1 cellular context compared by ENCODE assay signal in the genomic region with DNA sequence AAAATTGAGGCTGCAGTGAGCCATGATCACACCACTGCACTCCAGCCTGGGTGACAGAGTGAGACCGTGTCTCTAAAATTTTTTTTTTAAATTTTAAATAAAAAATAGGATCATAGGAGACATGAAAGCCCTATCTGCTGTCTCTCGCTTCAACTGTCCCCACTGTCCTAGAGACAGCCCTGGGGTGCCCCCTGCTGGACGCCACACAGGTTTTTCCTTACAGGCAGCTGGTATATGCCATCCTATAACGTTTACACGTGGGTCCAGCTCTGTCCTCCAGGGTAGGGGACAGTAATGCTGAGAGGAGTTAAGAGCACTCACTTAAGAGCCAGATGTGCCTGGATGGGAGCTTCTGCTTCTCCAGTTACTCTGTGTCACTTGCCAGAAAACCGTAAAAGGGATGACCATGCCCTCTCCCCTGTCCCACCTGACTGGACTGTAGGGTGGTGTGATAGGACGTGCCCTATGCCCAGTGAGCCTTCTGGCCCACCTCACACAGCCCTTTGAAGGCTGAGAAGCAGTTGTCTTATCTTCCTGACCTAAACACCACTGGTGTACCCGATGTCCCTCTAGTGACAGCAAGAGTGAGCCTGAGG.
TF ChIP-seq lines count a peak whose summit lies in the region.

No MANE protein-coding gene starts in this region.

TF ChIP-seq in endothelial cell of umbilical vein, 7 proteins besides CTCF, POLR2A, EP300 and RAD21:
- no peak for TF ChIP-seq GATA2 (IDR thresholded peaks at IDR 0.05; ENCODE audit: insufficient read depth, insufficient read length, low read depth, low read length)
- TF ChIP-seq FOS (IDR thresholded peaks at IDR 0.05; ENCODE audit: borderline replicate concordance, insufficient read depth, low read length): no peak
- TF ChIP-seq EZH2 (IDR thresholded peaks at IDR 0.05; ENCODE audit: borderline replicate concordance, low read depth, low read length, severe bottlenecking): no peak
- no peak for TF ChIP-seq MYC (IDR thresholded peaks at IDR 0.05; ENCODE audit: low read depth, low read length)
- TF ChIP-seq, protein P1, sequence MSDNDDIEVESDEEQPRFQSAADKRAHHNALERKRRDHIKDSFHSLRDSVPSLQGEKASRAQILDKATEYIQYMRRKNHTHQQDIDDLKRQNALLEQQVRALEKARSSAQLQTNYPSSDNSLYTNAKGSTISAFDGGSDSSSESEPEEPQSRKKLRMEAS (IDR thresholded peaks at IDR 0.05; ENCODE audit: insufficient read depth, insufficient read length): no peak
- TF ChIP-seq JUN (IDR thresholded peaks at IDR 0.05; ENCODE audit: borderline replicate concordance, insufficient read depth, insufficient read length, low read depth): no peak
- TF ChIP-seq POLR2AphosphoS5 (IDR thresholded peaks at IDR 0.05; ENCODE audit: insufficient read depth, low read depth, low read length): no peak
